1 cellular context compared by ENCODE assay signal in genomic region chr10:73653701-73654100, GRCh38.
A peak's percentile ranks its signal among the peaks of the same experiment; 100 is the strongest.
TF ChIP-seq lines count a peak whose summit lies in the region.

No MANE protein-coding gene starts in this region.

TF ChIP-seq in GM12878, 131 proteins besides CTCF, POLR2A, EP300 and RAD21:
- no peak for TF ChIP-seq EZH2 (IDR thresholded peaks at IDR 0.05; ENCODE audit: borderline replicate concordance, control insufficient read depth, low read depth, low read length)
- no peak for TF ChIP-seq MTA2 (IDR thresholded peaks at IDR 0.05; ENCODE audit: low read depth)
- TF ChIP-seq NFYA (IDR thresholded peaks at IDR 0.05; ENCODE audit: borderline replicate concordance, low read depth, low read length) = no peak
- no peak for TF ChIP-seq GABPA (IDR thresholded peaks at IDR 0.05; ENCODE audit: low read depth)
- no peak for TF ChIP-seq DPF2 (IDR thresholded peaks at IDR 0.05)
- no peak for TF ChIP-seq ZBTB40 (IDR thresholded peaks at IDR 0.05; ENCODE audit: borderline replicate concordance)
- no peak for TF ChIP-seq RB1 (IDR thresholded peaks at IDR 0.05; ENCODE audit: borderline replicate concordance)
- no peak for TF ChIP-seq BRCA1 (IDR thresholded peaks at IDR 0.05; ENCODE audit: low read depth, low read length)
- TF ChIP-seq NFIC (IDR thresholded peaks at IDR 0.05; ENCODE audit: low read depth, low read length) = no peak
- TF ChIP-seq HDGF (IDR thresholded peaks at IDR 0.05) = 0 out of 2 replicates have a peak, but pooled peaks have one; percentile 51
- peak; percentile 79 for TF ChIP-seq PKNOX1 (IDR thresholded peaks at IDR 0.05)
- TF ChIP-seq BHLHE40 (IDR thresholded peaks at IDR 0.05; ENCODE audit: borderline replicate concordance in 1 of 2, low read depth in 2 of 2, low read length in 1 of 2) = peak in 1 of 2 experiments; percentile 28; a peak in 1 of 4 replicates
- no peak for TF ChIP-seq RCOR1 (conservative IDR thresholded peaks at IDR 0.05; ENCODE audit: low read depth, low read length)
- peak; percentile 31; the same call in 1 of the 2 replicates for TF ChIP-seq SMC3 (IDR thresholded peaks at IDR 0.05; ENCODE audit: borderline replicate concordance, low read length)
- TF ChIP-seq PBX3 (IDR thresholded peaks at IDR 0.05; ENCODE audit: insufficient replicate concordance, low read depth, low read length) = peak; percentile 60
- TF ChIP-seq YBX1 (IDR thresholded peaks at IDR 0.05) = no peak
- no peak for TF ChIP-seq CHD2 (IDR thresholded peaks at IDR 0.05; ENCODE audit: borderline replicate concordance, low read depth, low read length)
- no peak for TF ChIP-seq IRF5 (IDR thresholded peaks at IDR 0.05; ENCODE audit: borderline replicate concordance)
- no peak for TF ChIP-seq YY1 (IDR thresholded peaks at IDR 0.05; ENCODE audit: low read depth, low read length)
- TF ChIP-seq ETV6 (conservative IDR thresholded peaks at IDR 0.05 in 1 of 2, IDR thresholded peaks at IDR 0.05 in 1 of 2; ENCODE audit: borderline replicate concordance in 1 of 2, low read depth in 1 of 2) = no peak
- no peak for TF ChIP-seq MYB (IDR thresholded peaks at IDR 0.05; ENCODE audit: borderline replicate concordance, low read depth, low read length)
TF ChIP-seq in GM12878: peak in this region for 5.
